1 cellular context compared by ENCODE assay signal in genomic region chr3:50246517-50246954, GRCh38.
TF ChIP-seq lines count a peak whose summit lies in the region.

No MANE protein-coding gene starts in this region.

TF ChIP-seq in K562, 482 proteins besides CTCF, POLR2A, EP300 and RAD21 (continued from another document):
- TF ChIP-seq ZNF77 (CRISPR knock-in tag; IDR thresholded peaks at IDR 0.05) (no peak), DLX4 (CRISPR knock-in tag; IDR thresholded peaks at IDR 0.05) (no peak), DMBX1 (CRISPR knock-in tag; IDR thresholded peaks at IDR 0.05; ENCODE audit: borderline replicate concordance) (no peak), POLR2H (tag; IDR thresholded peaks at IDR 0.05; ENCODE audit: low read depth) (no peak), WHSC1 (IDR thresholded peaks at IDR 0.05; ENCODE audit: low read length) (no peak), PTRF (tag; IDR thresholded peaks at IDR 0.05) (no peak), ZNF140 (CRISPR knock-in tag; IDR thresholded peaks at IDR 0.05) (no peak), FOXK1 (CRISPR knock-in tag; IDR thresholded peaks at IDR 0.05; ENCODE audit: borderline replicate concordance) (no peak), PCBP1 (IDR thresholded peaks at IDR 0.05; ENCODE audit: low read depth, low read length, poor library complexity, severe bottlenecking) (no peak), RBFOX2 (IDR thresholded peaks at IDR 0.05; ENCODE audit: low read depth, low read length) (peak; percentile 54; the same call in 1 of the 2 replicates), ZNF76 (CRISPR knock-in tag; IDR thresholded peaks at IDR 0.05; ENCODE audit: borderline replicate concordance) (no peak), ZC3H4 (CRISPR knock-in tag; IDR thresholded peaks at IDR 0.05; ENCODE audit: borderline replicate concordance) (no peak), ZNF274 (IDR thresholded peaks at IDR 0.05; ENCODE audit: borderline replicate concordance, low read depth, low read length) (no peak), HBP1 (CRISPR knock-in tag; IDR thresholded peaks at IDR 0.05) (no peak), NR2C2 (CRISPR knock-in tag; IDR thresholded peaks at IDR 0.05) (no peak), NR2C2 (tag; IDR thresholded peaks at IDR 0.05) (peak; percentile 79; the same call in 1 of the 2 replicates), SIN3A (IDR thresholded peaks at IDR 0.05; ENCODE audit: borderline replicate concordance in 2 of 2, control insufficient read depth in 1 of 2, low read depth in 2 of 2, low read length in 2 of 2) (no peak), TCF3 (CRISPR knock-in tag; IDR thresholded peaks at IDR 0.05) (no peak), ZNF695 (CRISPR knock-in tag; IDR thresholded peaks at IDR 0.05) (no peak)
- TF ChIP-seq, protein P1, sequence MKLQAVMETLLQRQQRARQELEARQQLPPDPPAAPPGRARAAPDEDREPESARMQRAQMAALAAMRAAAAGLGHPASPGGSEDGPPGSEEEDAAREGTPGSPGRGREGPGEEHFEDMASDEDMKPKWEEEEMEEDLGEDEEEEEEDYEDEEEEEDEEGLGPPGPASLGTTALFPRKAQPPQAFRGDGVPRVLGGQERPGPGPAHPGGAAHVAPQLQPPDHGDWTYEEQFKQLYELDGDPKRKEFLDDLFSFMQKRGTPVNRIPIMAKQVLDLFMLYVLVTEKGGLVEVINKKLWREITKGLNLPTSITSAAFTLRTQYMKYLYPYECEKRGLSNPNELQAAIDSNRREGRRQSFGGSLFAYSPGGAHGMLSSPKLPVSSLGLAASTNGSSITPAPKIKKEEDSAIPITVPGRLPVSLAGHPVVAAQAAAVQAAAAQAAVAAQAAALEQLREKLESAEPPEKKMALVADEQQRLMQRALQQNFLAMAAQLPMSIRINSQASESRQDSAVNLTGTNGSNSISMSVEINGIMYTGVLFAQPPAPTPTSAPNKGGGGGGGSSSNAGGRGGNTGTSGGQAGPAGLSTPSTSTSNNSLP (IDR thresholded peaks at IDR 0.05; ENCODE audit: borderline replicate concordance, low read depth, low read length), result no peak
- TF ChIP-seq, protein P2, sequence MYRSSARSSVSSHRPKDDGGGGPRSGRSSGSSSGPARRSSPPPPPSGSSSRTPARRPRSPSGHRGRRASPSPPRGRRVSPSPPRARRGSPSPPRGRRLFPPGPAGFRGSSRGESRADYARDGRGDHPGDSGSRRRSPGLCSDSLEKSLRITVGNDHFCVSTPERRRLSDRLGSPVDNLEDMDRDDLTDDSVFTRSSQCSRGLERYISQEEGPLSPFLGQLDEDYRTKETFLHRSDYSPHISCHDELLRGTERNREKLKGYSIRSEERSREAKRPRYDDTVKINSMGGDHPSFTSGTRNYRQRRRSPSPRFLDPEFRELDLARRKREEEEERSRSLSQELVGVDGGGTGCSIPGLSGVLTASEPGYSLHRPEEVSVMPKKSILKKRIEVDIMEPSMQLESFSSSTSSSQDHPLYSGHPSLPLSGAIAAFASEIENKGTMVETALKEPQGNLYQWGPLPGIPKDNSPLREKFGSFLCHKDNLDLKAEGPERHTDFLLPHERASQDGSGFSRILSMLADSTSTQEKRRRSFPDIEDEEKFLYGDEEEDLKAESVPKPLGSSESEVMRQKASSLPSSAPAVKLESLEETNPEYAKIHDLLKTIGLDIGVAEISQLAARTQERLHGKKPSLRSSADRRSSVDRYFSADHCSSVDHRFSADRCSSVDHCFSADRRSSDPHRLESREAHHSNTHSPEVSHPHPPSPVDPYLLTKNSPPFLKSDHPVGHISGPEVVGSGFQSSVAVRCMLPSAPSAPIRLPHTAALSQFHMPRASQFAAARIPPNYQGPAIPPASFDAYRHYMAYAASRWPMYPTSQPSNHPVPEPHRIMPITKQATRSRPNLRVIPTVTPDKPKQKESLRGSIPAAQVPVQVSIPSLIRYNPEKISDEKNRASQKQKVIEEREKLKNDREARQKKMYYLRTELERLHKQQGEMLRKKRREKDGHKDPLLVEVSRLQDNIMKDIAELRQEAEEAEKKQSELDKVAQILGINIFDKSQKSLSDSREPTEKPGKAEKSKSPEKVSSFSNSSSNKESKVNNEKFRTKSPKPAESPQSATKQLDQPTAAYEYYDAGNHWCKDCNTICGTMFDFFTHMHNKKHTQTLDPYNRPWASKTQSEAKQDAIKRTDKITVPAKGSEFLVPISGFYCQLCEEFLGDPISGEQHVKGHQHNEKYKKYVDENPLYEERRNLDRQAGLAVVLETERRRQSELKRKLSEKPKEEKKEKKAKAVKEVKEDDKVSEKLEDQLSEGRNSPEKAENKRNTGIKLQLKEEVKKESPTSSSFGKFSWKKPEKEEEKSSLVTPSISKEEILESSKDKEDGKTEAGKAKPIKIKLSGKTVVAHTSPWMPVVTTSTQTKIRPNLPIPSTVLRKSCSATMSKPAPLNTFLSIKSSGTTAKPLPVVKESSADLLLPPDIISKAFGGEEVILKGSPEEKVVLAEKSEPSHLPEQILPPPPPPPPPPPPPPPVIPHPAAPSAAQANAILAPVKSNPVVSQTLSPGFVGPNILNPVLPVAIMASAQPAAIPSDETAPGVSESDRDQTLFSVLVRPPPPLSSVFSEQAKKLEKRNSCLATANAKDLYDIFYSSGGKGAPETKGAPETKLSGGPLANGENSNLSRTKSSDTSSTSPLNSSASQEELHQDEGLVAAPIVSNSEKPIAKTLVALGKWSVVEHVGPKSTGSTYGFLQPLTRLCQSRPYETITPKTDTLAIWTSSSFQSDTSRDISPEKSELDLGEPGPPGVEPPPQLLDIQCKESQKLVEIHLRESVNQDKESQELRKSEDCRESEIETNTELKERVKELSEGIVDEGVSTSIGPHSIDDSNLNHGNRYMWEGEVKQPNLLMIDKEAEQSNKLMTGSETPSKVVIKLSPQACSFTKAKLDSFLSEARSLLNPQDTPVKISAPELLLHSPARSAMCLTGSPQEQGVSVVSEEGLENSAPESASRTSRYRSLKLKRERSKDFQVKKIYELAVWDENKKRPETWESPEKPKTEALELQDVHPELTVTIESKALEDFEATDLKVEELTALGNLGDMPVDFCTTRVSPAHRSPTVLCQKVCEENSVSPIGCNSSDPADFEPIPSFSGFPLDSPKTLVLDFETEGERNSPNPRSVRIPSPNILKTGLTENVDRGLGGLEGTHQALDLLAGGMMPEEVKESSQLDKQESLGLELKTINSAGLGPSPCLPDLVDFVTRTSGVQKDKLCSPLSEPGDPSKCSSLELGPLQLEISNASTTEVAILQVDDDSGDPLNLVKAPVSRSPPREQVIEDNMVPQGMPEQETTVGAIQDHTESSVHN (IDR thresholded peaks at IDR 0.05; ENCODE audit: borderline replicate concordance in 1 of 2, low read depth in 1 of 2), result no peak
- TF ChIP-seq, protein P3, sequence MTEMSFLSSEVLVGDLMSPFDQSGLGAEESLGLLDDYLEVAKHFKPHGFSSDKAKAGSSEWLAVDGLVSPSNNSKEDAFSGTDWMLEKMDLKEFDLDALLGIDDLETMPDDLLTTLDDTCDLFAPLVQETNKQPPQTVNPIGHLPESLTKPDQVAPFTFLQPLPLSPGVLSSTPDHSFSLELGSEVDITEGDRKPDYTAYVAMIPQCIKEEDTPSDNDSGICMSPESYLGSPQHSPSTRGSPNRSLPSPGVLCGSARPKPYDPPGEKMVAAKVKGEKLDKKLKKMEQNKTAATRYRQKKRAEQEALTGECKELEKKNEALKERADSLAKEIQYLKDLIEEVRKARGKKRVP (CRISPR knock-in tag; IDR thresholded peaks at IDR 0.05), result no peak
- TF ChIP-seq, protein P4, sequence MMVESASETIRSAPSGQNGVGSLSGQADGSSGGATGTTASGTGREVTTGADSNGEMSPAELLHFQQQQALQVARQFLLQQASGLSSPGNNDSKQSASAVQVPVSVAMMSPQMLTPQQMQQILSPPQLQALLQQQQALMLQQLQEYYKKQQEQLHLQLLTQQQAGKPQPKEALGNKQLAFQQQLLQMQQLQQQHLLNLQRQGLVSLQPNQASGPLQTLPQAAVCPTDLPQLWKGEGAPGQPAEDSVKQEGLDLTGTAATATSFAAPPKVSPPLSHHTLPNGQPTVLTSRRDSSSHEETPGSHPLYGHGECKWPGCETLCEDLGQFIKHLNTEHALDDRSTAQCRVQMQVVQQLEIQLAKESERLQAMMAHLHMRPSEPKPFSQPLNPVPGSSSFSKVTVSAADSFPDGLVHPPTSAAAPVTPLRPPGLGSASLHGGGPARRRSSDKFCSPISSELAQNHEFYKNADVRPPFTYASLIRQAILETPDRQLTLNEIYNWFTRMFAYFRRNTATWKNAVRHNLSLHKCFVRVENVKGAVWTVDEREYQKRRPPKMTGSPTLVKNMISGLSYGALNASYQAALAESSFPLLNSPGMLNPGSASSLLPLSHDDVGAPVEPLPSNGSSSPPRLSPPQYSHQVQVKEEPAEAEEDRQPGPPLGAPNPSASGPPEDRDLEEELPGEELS (CRISPR knock-in tag; IDR thresholded peaks at IDR 0.05; ENCODE audit: borderline replicate concordance), result 0 out of 2 replicates have a peak, but pooled peaks have one; percentile 58
